Comparison of ENCODE assay signal across 1 cellular context in genomic region chr3:48989796-48990635, GRCh38.
TF ChIP-seq lines count a peak whose summit lies in the region.

P4HTM (plus strand) TSS chr3:48990241; CDS start chr3:48990257, 16 bp downstream.

TF ChIP-seq in K562, 482 proteins besides CTCF, POLR2A, EP300 and RAD21 (continued from another document and continues in another):
- TF ChIP-seq ZNF436 (CRISPR knock-in tag; IDR thresholded peaks at IDR 0.05) (no peak), PTTG1 (tag; IDR thresholded peaks at IDR 0.05; ENCODE audit: low read depth) (no peak), NR4A1 (CRISPR knock-in tag; IDR thresholded peaks at IDR 0.05) (no peak), NR4A1 (tag; IDR thresholded peaks at IDR 0.05) (no peak), ELK3 (CRISPR knock-in tag; IDR thresholded peaks at IDR 0.05) (no peak), DNMT1 (IDR thresholded peaks at IDR 0.05) (no peak), CHD1 (IDR thresholded peaks at IDR 0.05; ENCODE audit: low read length) (no peak), E2F8 (IDR thresholded peaks at IDR 0.05; ENCODE audit: low read depth, partially characterized antibody) (no peak), ZNF76 (CRISPR knock-in tag; IDR thresholded peaks at IDR 0.05; ENCODE audit: borderline replicate concordance) (no peak), SMARCC2 (IDR thresholded peaks at IDR 0.05; ENCODE audit: low read depth) (no peak; the same call in 1 of the 2 replicates), ZNF324 (CRISPR knock-in tag; IDR thresholded peaks at IDR 0.05) (no peak), CBFB (CRISPR knock-in tag; IDR thresholded peaks at IDR 0.05) (no peak), SREBF1 (IDR thresholded peaks at IDR 0.05; ENCODE audit: borderline replicate concordance, low read depth, low read length) (no peak), RBM22 (IDR thresholded peaks at IDR 0.05; ENCODE audit: low read depth, low read length, poor library complexity, severe bottlenecking) (no peak), LARP7 (IDR thresholded peaks at IDR 0.05) (no peak), GABPA (tag; conservative IDR thresholded peaks at IDR 0.05; ENCODE audit: low read depth) (no peak), EHMT2 (IDR thresholded peaks at IDR 0.05) (no peak), FOS (IDR thresholded peaks at IDR 0.05; ENCODE audit: extremely low read depth, insufficient read length) (peak; percentile 24), ETV1 (tag; conservative IDR thresholded peaks at IDR 0.05; ENCODE audit: low read depth) (no peak), SUPT5H (IDR thresholded peaks at IDR 0.05) (no peak), TCFL5 (CRISPR knock-in tag; conservative IDR thresholded peaks at IDR 0.05) (no peak), ZNF347 (CRISPR knock-in tag; IDR thresholded peaks at IDR 0.05; ENCODE audit: low read depth) (no peak), NUFIP1 (IDR thresholded peaks at IDR 0.05; ENCODE audit: partially characterized antibody) (no peak), ZC3H8 (IDR thresholded peaks at IDR 0.05) (no peak), ZNF699 (CRISPR knock-in tag; IDR thresholded peaks at IDR 0.05; ENCODE audit: insufficient replicate concordance) (no peak), SAFB2 (IDR thresholded peaks at IDR 0.05; ENCODE audit: borderline replicate concordance, low read depth, low read length, severe bottlenecking) (no peak), ZNF77 (CRISPR knock-in tag; IDR thresholded peaks at IDR 0.05) (no peak), ETS1 (conservative IDR thresholded peaks at IDR 0.05; ENCODE audit: control insufficient read depth, low read depth, low read length) (no peak), ZNF766 (CRISPR knock-in tag; conservative IDR thresholded peaks at IDR 0.05) (no peak), PHTF2 (CRISPR knock-in tag; IDR thresholded peaks at IDR 0.05) (no peak), NFIX (CRISPR knock-in tag; IDR thresholded peaks at IDR 0.05; ENCODE audit: low read depth) (no peak), DEAF1 (CRISPR knock-in tag; IDR thresholded peaks at IDR 0.05) (no peak), CXXC5 (CRISPR knock-in tag; IDR thresholded peaks at IDR 0.05) (peak; percentile 66; the same call in 1 of the 2 replicates), GABPB1 (CRISPR knock-in tag; IDR thresholded peaks at IDR 0.05) (no peak), HES1 (IDR thresholded peaks at IDR 0.05; ENCODE audit: low read depth) (no peak), HSF4 (CRISPR knock-in tag; IDR thresholded peaks at IDR 0.05; ENCODE audit: borderline replicate concordance) (no peak), ESRRA (IDR thresholded peaks at IDR 0.05; ENCODE audit: borderline replicate concordance, low read depth) (no peak), MCM7 (IDR thresholded peaks at IDR 0.05) (no peak), MCM3 (IDR thresholded peaks at IDR 0.05) (no peak), COPS2 (conservative IDR thresholded peaks at IDR 0.05) (no peak), PRPF4 (IDR thresholded peaks at IDR 0.05; ENCODE audit: insufficient read depth, low read depth, low read length, poor library complexity, severe bottlenecking) (no peak), WHSC1 (IDR thresholded peaks at IDR 0.05; ENCODE audit: low read length) (no peak), ELF1 (tag; IDR thresholded peaks at IDR 0.05) (no peak), HNRNPLL (IDR thresholded peaks at IDR 0.05; ENCODE audit: low read depth, low read length, poor library complexity, severe bottlenecking) (peak; percentile 90), ZNF668 (CRISPR knock-in tag; IDR thresholded peaks at IDR 0.05) (no peak), CREM (IDR thresholded peaks at IDR 0.05; ENCODE audit: low read depth) (peak; percentile 92), PTBP1 (IDR thresholded peaks at IDR 0.05; ENCODE audit: low read depth, low read length) (no peak), SMARCB1 (IDR thresholded peaks at IDR 0.05; ENCODE audit: insufficient read length, low read depth) (no peak), KAT2B (IDR thresholded peaks at IDR 0.05; ENCODE audit: low read depth, low read length) (no peak), MTA1 (IDR thresholded peaks at IDR 0.05; ENCODE audit: borderline replicate concordance) (peak; percentile 84), ZNF584 (CRISPR knock-in tag; IDR thresholded peaks at IDR 0.05; ENCODE audit: low read depth) (no peak), HDAC6 (IDR thresholded peaks at IDR 0.05; ENCODE audit: low read depth, low read length) (no peak), SNAPC5 (CRISPR knock-in tag; IDR thresholded peaks at IDR 0.05) (no peak), DPF2 (IDR thresholded peaks at IDR 0.05) (peak; percentile 90; the same call in 1 of the 2 replicates), KAT7 (CRISPR knock-in tag; IDR thresholded peaks at IDR 0.05; ENCODE audit: borderline replicate concordance) (no peak), ZNF217 (CRISPR knock-in tag; IDR thresholded peaks at IDR 0.05) (no peak)
- TF ChIP-seq, protein P1, sequence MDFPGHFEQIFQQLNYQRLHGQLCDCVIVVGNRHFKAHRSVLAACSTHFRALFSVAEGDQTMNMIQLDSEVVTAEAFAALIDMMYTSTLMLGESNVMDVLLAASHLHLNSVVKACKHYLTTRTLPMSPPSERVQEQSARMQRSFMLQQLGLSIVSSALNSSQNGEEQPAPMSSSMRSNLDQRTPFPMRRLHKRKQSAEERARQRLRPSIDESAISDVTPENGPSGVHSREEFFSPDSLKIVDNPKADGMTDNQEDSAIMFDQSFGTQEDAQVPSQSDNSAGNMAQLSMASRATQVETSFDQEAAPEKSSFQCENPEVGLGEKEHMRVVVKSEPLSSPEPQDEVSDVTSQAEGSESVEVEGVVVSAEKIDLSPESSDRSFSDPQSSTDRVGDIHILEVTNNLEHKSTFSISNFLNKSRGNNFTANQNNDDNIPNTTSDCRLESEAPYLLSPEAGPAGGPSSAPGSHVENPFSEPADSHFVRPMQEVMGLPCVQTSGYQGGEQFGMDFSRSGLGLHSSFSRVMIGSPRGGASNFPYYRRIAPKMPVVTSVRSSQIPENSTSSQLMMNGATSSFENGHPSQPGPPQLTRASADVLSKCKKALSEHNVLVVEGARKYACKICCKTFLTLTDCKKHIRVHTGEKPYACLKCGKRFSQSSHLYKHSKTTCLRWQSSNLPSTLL (IDR thresholded peaks at IDR 0.05): no peak
- TF ChIP-seq, protein P2, sequence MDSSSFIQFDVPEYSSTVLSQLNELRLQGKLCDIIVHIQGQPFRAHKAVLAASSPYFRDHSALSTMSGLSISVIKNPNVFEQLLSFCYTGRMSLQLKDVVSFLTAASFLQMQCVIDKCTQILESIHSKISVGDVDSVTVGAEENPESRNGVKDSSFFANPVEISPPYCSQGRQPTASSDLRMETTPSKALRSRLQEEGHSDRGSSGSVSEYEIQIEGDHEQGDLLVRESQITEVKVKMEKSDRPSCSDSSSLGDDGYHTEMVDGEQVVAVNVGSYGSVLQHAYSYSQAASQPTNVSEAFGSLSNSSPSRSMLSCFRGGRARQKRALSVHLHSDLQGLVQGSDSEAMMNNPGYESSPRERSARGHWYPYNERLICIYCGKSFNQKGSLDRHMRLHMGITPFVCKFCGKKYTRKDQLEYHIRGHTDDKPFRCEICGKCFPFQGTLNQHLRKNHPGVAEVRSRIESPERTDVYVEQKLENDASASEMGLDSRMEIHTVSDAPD (CRISPR knock-in tag; IDR thresholded peaks at IDR 0.05): no peak
- TF ChIP-seq, protein P3, sequence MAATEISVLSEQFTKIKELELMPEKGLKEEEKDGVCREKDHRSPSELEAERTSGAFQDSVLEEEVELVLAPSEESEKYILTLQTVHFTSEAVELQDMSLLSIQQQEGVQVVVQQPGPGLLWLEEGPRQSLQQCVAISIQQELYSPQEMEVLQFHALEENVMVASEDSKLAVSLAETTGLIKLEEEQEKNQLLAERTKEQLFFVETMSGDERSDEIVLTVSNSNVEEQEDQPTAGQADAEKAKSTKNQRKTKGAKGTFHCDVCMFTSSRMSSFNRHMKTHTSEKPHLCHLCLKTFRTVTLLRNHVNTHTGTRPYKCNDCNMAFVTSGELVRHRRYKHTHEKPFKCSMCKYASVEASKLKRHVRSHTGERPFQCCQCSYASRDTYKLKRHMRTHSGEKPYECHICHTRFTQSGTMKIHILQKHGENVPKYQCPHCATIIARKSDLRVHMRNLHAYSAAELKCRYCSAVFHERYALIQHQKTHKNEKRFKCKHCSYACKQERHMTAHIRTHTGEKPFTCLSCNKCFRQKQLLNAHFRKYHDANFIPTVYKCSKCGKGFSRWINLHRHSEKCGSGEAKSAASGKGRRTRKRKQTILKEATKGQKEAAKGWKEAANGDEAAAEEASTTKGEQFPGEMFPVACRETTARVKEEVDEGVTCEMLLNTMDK (IDR thresholded peaks at IDR 0.05; ENCODE audit: borderline replicate concordance, insufficient read depth, low read depth, low read length, poor library complexity, severe bottlenecking): no peak
- TF ChIP-seq, protein P4, sequence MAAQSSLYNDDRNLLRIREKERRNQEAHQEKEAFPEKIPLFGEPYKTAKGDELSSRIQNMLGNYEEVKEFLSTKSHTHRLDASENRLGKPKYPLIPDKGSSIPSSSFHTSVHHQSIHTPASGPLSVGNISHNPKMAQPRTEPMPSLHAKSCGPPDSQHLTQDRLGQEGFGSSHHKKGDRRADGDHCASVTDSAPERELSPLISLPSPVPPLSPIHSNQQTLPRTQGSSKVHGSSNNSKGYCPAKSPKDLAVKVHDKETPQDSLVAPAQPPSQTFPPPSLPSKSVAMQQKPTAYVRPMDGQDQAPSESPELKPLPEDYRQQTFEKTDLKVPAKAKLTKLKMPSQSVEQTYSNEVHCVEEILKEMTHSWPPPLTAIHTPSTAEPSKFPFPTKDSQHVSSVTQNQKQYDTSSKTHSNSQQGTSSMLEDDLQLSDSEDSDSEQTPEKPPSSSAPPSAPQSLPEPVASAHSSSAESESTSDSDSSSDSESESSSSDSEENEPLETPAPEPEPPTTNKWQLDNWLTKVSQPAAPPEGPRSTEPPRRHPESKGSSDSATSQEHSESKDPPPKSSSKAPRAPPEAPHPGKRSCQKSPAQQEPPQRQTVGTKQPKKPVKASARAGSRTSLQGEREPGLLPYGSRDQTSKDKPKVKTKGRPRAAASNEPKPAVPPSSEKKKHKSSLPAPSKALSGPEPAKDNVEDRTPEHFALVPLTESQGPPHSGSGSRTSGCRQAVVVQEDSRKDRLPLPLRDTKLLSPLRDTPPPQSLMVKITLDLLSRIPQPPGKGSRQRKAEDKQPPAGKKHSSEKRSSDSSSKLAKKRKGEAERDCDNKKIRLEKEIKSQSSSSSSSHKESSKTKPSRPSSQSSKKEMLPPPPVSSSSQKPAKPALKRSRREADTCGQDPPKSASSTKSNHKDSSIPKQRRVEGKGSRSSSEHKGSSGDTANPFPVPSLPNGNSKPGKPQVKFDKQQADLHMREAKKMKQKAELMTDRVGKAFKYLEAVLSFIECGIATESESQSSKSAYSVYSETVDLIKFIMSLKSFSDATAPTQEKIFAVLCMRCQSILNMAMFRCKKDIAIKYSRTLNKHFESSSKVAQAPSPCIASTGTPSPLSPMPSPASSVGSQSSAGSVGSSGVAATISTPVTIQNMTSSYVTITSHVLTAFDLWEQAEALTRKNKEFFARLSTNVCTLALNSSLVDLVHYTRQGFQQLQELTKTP (IDR thresholded peaks at IDR 0.05; ENCODE audit: low read depth in 1 of 2, partially characterized antibody in 2 of 2): no peak
